33 cellular contexts compared by ENCODE assay signal in genomic region chr3:60552581-60552980, GRCh38.
DNase-seq lines count a peak whose midpoint lies in the region; ATAC-seq, FAIRE-seq and TF ChIP-seq lines count a peak whose summit lies in the region.
"Had no signal": no experiment of that assay in that cellular context is flagged by ENCODE, and none has a peak within 500 bp of the region (broad histone marks: within the 10 kb centered on the region; RNA-seq: fewer than 3 reads in every experiment).

No MANE protein-coding gene starts in this region.

- H3K27me3 ChIP-seq in K562 (ENCODE audit: control insufficient read depth in 2 of 2, insufficient read depth in 2 of 2, low read length in 2 of 2) (no peaks in the 10 kb centered on the region), neuronal stem cell (ENCODE audit: control insufficient read depth in 3 of 3, insufficient read depth in 3 of 3, low read depth in 1 of 3, low read length in 3 of 3) (no peaks in the 10 kb centered on the region)
- H3K27me3 ChIP-seq: heart left ventricle, ovary, SJCRH30, upper lobe of left lung had no signal

- H3K9ac ChIP-seq in K562 (ENCODE audit: insufficient read depth in 1 of 2, low read depth in 2 of 2, low read length in 2 of 2) (no peak overlapping the region), neuronal stem cell (ENCODE audit: low read depth, low read length, poor library complexity) (no peak overlapping the region)

- peak overlapping the region; percentile 94 for H2AK5ac ChIP-seq in neuronal stem cell (ENCODE audit: low read depth, low read length)

- H2AFZ ChIP-seq in K562 (ENCODE audit: low read depth, low read length) (no peak overlapping the region), neuronal stem cell (ENCODE audit: low read length) (no peak overlapping the region)

- FAIRE-seq in K562 (lab: Jason Lieb, UNC) = no peak
- FAIRE-seq: G401.6, H54, RCC 7860 had no signal

- no peak overlapping the region for H2BK5ac ChIP-seq in neuronal stem cell (ENCODE audit: low read length)

- H3K79me1 ChIP-seq in neuronal stem cell (ENCODE audit: low read depth, low read length) = no peaks in the 10 kb centered on the region

- no peak overlapping the region for H3K4me3 ChIP-seq in K562
- no peak overlapping the region for H3K4me3 ChIP-seq in neuronal stem cell (ENCODE audit: low read length in 2 of 2)
- H3K4me3 ChIP-seq: heart left ventricle, ovary, SJCRH30, skin epidermis, upper lobe of left lung had no signal

- TF ChIP-seq RAD21 in K562 (CRISPR knock-in tag; conservative IDR thresholded peaks at IDR 0.05 in 1 of 2, IDR thresholded peaks at IDR 0.05 in 1 of 2) = no peak

- H3K4ac ChIP-seq in neuronal stem cell (ENCODE audit: low read length) = no peak overlapping the region

- H2BK15ac ChIP-seq in neuronal stem cell (ENCODE audit: low read length) = no peak overlapping the region

- H3K9me3 ChIP-seq in K562 (replicated peaks; ENCODE audit: control insufficient read depth, insufficient read depth, low read depth, low read length) (no peaks in the 10 kb centered on the region), neuronal stem cell (replicated peaks in 1 of 2; ENCODE audit: control insufficient read depth in 2 of 2, insufficient read depth in 1 of 2, low read depth in 1 of 2, low read length in 2 of 2) (no peaks in the 10 kb centered on the region)
- H3K9me3 ChIP-seq: heart left ventricle, ovary, SJCRH30, upper lobe of left lung had no signal

- no peak overlapping the region for H4K8ac ChIP-seq in neuronal stem cell (ENCODE audit: low read depth, low read length)

- DNase-seq in ELR (ENCODE audit: low read depth) (peak; percentile 0), OCI-M1 (lab: John Stamatoyannopoulos, UW) (peak; percentile 5), K562 (ENCODE audit: extremely low read depth in 1 of 4, low spot score in 3 of 4) (peak in 1 of 4 experiments; percentile 6), neuronal stem cell (ENCODE audit: low spot score) (no peak), RKO (ENCODE audit: low spot score) (no peak), cortex of kidney (lab: John Stamatoyannopoulos, UW) (no peak), left lobe of liver (ENCODE audit: low spot score) (no peak)
- DNase-seq: ACHN; activated CD4-positive, CD25-positive, alpha-beta regulatory T cell; activated naive CD8-positive, alpha-beta T cell treated with anti-CD3 and anti-CD28 coated beads, Interleukin-2, amount 50 U/mL, for 24 hours; activated T-cell treated with anti-CD3 and anti-CD28 coated beads, Interleukin-2, amount 50 U/mL, for 48 hours; DMS153; heart left ventricle; KG1; MM.1S; NCI-H1436; NCI-H2081 treated with DMSO at 0.1 percent for 48 hours; NCI-H226; NCI-H526 treated with DMSO at 0.1 percent for 48 hours; NK-92 treated with Interleukin-12 subunit alpha and Interleukin-12 subunit beta, amount 100 ng/mL, for 24 hours; ovary; retina; SJCRH30; stimulated activated naive B cell treated with anti-CD40 and anti-IgM and Interleukin-4, amounts not matched to agents 10 μg/mL and 1 μg/mL and 100 μg/mL, for 72 hours; substantia nigra; upper lobe of left lung had no signal

- no peak for TF ChIP-seq EP300 in K562 (IDR thresholded peaks at IDR 0.05; ENCODE audit: low read length)

- H3K18ac ChIP-seq in neuronal stem cell (ENCODE audit: low read length) = peak overlapping the region; percentile 38

- no peaks in the 10 kb centered on the region for H4K20me1 ChIP-seq in K562 (replicated peaks; ENCODE audit: control insufficient read depth, insufficient read depth, low read length)

- H3K27ac ChIP-seq in K562 (ENCODE audit: extremely low read depth, low read depth, low read length) (peak overlapping the region; percentile 32; the same call in 1 of the 3 replicates), neuronal stem cell (replicated peaks; ENCODE audit: low read length) (no peak overlapping the region)
- H3K27ac ChIP-seq: heart left ventricle, ovary, SJCRH30, skin epidermis, upper lobe of left lung had no signal

- POLR2A ChIA-PET in K562 (lab: Yijun Ruan, JAX) = interaction anchor here (0.6 kb wide), 1 partner anchor 488 kb away, joined by 5 read pairs; no protein-coding TSS in a partner anchor

- CTCF ChIA-PET in K562 (lab: Yijun Ruan, JAX; ENCODE audit: low intra/inter-chr PET ratio) = no interaction called here

- no TSS peak for BruUV-seq in K562 (replicated peaks; lab: Mats Ljungman, UMichigan)

- H2BK12ac ChIP-seq in neuronal stem cell (ENCODE audit: low read length) = no peak overlapping the region

- H3K4me1 ChIP-seq in K562 (replicated peaks in 1 of 2; ENCODE audit: control insufficient read depth in 2 of 2, insufficient read depth in 2 of 2, low read length in 2 of 2) (no peaks in the 10 kb centered on the region; a peak in 1 of 5 replicates), neuronal stem cell (ENCODE audit: control insufficient read depth in 2 of 2, insufficient read depth in 1 of 2, low read depth in 1 of 2, low read length in 2 of 2) (peaks cover 3 to 15% of the 10 kb centered on the region in 2 donors)
- H3K4me1 ChIP-seq: heart left ventricle, SJCRH30, upper lobe of left lung had no signal

- no peak; the same call in 1 of the 3 replicates for ATAC-seq in K562
- no peak for ATAC-seq in GM21360 (IDR thresholded peaks at IDR 0.05; ENCODE audit: unreplicated experiment)
- ATAC-seq in left lobe of liver = no peak
- ATAC-seq: activated naive CD8-positive, alpha-beta T cell treated with anti-CD3 and anti-CD28 coated beads, Interleukin-2, amount 50 U/mL, for 24 hours; esophagus mucosa; heart left ventricle; natural killer cell treated with Interleukin-12 subunit alpha and Interleukin-12 subunit beta and Interleukin-15 and Interleukin-18, amount 100 ng/mL, for 72 hours; stimulated activated naive B cell treated with anti-CD40 and anti-IgM and Interleukin-4, amounts not matched to agents 10 μg/mL and 1 μg/mL and 100 μg/mL, for 72 hours had no signal

- no peaks in the 10 kb centered on the region for H3K36me3 ChIP-seq in K562 (ENCODE audit: control insufficient read depth, insufficient read depth, low read length)
- no peaks in the 10 kb centered on the region for H3K36me3 ChIP-seq in neuronal stem cell (replicated peaks in 1 of 2; ENCODE audit: control insufficient read depth in 2 of 2, insufficient read depth in 2 of 2, low read length in 2 of 2)
- H3K36me3 ChIP-seq: heart left ventricle, ovary, SJCRH30, upper lobe of left lung had no signal

- WGBS in K562 (ENCODE audit: insufficient coverage, low coverage, missing lambda C conversion rate) = 0% methylated on average over 2 of the region's 2 CpGs
- no CpG with 5 or more reads among the region's 2 CpGs for WGBS in neuronal stem cell (ENCODE audit: extremely low coverage in 2 of 2, insufficient read length in 2 of 2, insufficient replicate concordance in 1 of 2), 2 donors

- intact Hi-C loops in K562 (cut with micrococcal nuclease) = no loop called here

- H4K91ac ChIP-seq in neuronal stem cell (ENCODE audit: low read depth, low read length, poor library complexity) = no peak overlapping the region

- no peak overlapping the region for H2BK120ac ChIP-seq in neuronal stem cell (ENCODE audit: low read depth, low read length)

- H3K9me1 ChIP-seq in K562 (ENCODE audit: control insufficient read depth, insufficient read depth, low read length) = no peaks in the 10 kb centered on the region

- no peak for TF ChIP-seq POLR2A in K562 (conservative IDR thresholded peaks at IDR 0.05)

- H3K14ac ChIP-seq in neuronal stem cell (ENCODE audit: low read length) = no peak overlapping the region

- H3K4me2 ChIP-seq in K562 (ENCODE audit: insufficient read depth, low read length) (no peak overlapping the region), neuronal stem cell (ENCODE audit: insufficient read depth, low read length, poor library complexity, severe bottlenecking) (no peak overlapping the region)

- no peaks in the 10 kb centered on the region for H3K79me2 ChIP-seq in K562 (ENCODE audit: control insufficient read depth, insufficient read depth, low read length)

- H3K23ac ChIP-seq in neuronal stem cell (ENCODE audit: low read depth, low read length, poor library complexity) = no peak overlapping the region

- in situ Hi-C loops in K562 (cut with MboI) = loop anchor here (5.0 kb wide), 1 partner anchor 45 kb away; no protein-coding TSS in a partner anchor

- no peak for TF ChIP-seq CTCF in K562 (IDR thresholded peaks at IDR 0.05 in 2 of 3, conservative IDR thresholded peaks at IDR 0.05 in 1 of 3; ENCODE audit: insufficient read depth in 2 of 3, low read depth in 1 of 3, low read length in 3 of 3)

TF ChIP-seq in K562, 482 proteins besides CTCF, POLR2A, EP300 and RAD21 (continues in another document):
- TF ChIP-seq JUND (IDR thresholded peaks at IDR 0.05; ENCODE audit: borderline replicate concordance, low read depth, low read length) (peak; percentile 48; the same call in 1 of the 2 replicates), JUND (tag; IDR thresholded peaks at IDR 0.05; ENCODE audit: borderline replicate concordance, low read depth, low read length) (0 out of 3 replicates have a peak, but pooled peaks have one; percentile 36), STAT5A (IDR thresholded peaks at IDR 0.05; ENCODE audit: borderline replicate concordance, low read length) (no peak), ZNF212 (CRISPR knock-in tag; IDR thresholded peaks at IDR 0.05) (no peak), NFE2 (IDR thresholded peaks at IDR 0.05; ENCODE audit: low read depth) (peak; percentile 59), CCNT2 (IDR thresholded peaks at IDR 0.05; ENCODE audit: borderline replicate concordance, extremely low read depth, insufficient read length, low read depth, low read length) (no peak), HDAC2 (IDR thresholded peaks at IDR 0.05) (no peak), C11orf30 (IDR thresholded peaks at IDR 0.05; ENCODE audit: low read depth) (peak; percentile 13; the same call in 1 of the 2 replicates), ZFP36 (IDR thresholded peaks at IDR 0.05; ENCODE audit: low read depth, low read length, partially characterized antibody) (no peak), SFPQ (IDR thresholded peaks at IDR 0.05; ENCODE audit: low read depth, low read length) (no peak)

Comparison
In these comparisons a context has a peak if more than half of its experiments do, and no peak if none do; other contexts are left out.
1. DNase-seq: peak in ELR (single experiment) and OCI-M1 (single experiment); none in neuronal stem cell (single experiment), RKO (single experiment), cortex of kidney (single experiment) and left lobe of liver (single experiment).